ENCODE assay signal across 10 cellular contexts in genomic region chr11:34075178-34075820, GRCh38. TPM values are rescaled to one million over a fixed set of nuclear protein-coding genes. Genes with fewer than 3 reads are reported as not detected.
A peak's percentile ranks its signal among the peaks of the same experiment; 100 is the strongest.
DNase-seq lines count a peak whose midpoint lies in the region; ATAC-seq and TF ChIP-seq lines count a peak whose summit lies in the region.
"Had no signal": no experiment of that assay in that cellular context is flagged by ENCODE, and none has a peak within 500 bp of the region (broad histone marks: within the 10 kb centered on the region; RNA-seq: fewer than 3 reads in every experiment).

No MANE protein-coding gene starts in this region.

- ATAC-seq in HG03469 (IDR thresholded peaks at IDR 0.05; ENCODE audit: unreplicated experiment) (no peak), HG03175 (IDR thresholded peaks at IDR 0.05; ENCODE audit: unreplicated experiment) (no peak), GM18861 (IDR thresholded peaks at IDR 0.05; ENCODE audit: unreplicated experiment) (no peak)
- ATAC-seq: heart right ventricle had no signal

- H4K8ac ChIP-seq in mesenchymal stem cell (ENCODE audit: low read length): no peak overlapping the region

- no peak for TF ChIP-seq CTCF in BJ (IDR thresholded peaks at IDR 0.05; ENCODE audit: insufficient read depth, low read depth, low read length)
- TF ChIP-seq CTCF in astrocyte of the spinal cord (IDR thresholded peaks at IDR 0.05; ENCODE audit: low read depth, low read length): no peak

- no peak overlapping the region for H3K4me2 ChIP-seq in mesenchymal stem cell (ENCODE audit: low read length, poor library complexity, severe bottlenecking)

- H3K4me3 ChIP-seq in BJ (ENCODE audit: low read depth, low read length) (no peak overlapping the region), astrocyte of the spinal cord (ENCODE audit: low read depth, low read length) (no peak overlapping the region), mesenchymal stem cell (ENCODE audit: insufficient read depth in 1 of 2, low read depth in 1 of 2, low read length in 2 of 2) (peak overlapping the region in 1 of 2 experiments; percentile 63), HAP-1 (no peak overlapping the region)
- H3K4me3 ChIP-seq: heart right ventricle had no signal

- no peak overlapping the region for H2BK120ac ChIP-seq in mesenchymal stem cell (ENCODE audit: low read depth, low read length)

- no peak overlapping the region for H2BK15ac ChIP-seq in mesenchymal stem cell (ENCODE audit: low read depth, poor library complexity, severe bottlenecking)

- peak overlapping the region; percentile 13 for H3K27ac ChIP-seq in mesenchymal stem cell (ENCODE audit: low read length, poor library complexity, severe bottlenecking)

- 0% methylated on average over 1 of the region's 2 CpGs for WGBS in mesenchymal stem cell

- DNase-seq in BJ (ENCODE audit: low read depth) (peak; percentile 42), LoVo (ENCODE audit: low spot score) (peak; percentile 47), astrocyte of the spinal cord (ENCODE audit: low read depth, low spot score) (peak; percentile 66), mesenchymal stem cell (peak; percentile 66), HAP-1 (ENCODE audit: low spot score in 2 of 2) (no peak)
- DNase-seq: heart right ventricle, NCI-H187 had no signal

- no peak overlapping the region for H2AFZ ChIP-seq in mesenchymal stem cell (ENCODE audit: low read depth, low read length)

- no peaks in the 10 kb centered on the region for H3K9me3 ChIP-seq in mesenchymal stem cell (ENCODE audit: control insufficient read depth, low read length)
- H3K9me3 ChIP-seq in HAP-1: no peaks in the 10 kb centered on the region
- H3K9me3 ChIP-seq: heart right ventricle had no signal

- no peak overlapping the region for H2BK5ac ChIP-seq in mesenchymal stem cell (ENCODE audit: low read depth, low read length, poor library complexity, severe bottlenecking)

- CTCF ChIA-PET in BJ (lab: Yijun Ruan, JAX): interaction anchor here (1.0 to 1.6 kb wide), 3 partner anchors 79 to 86 kb away, joined by 3 to 5 read pairs (median 3); no protein-coding TSS in a partner anchor

- no peak overlapping the region for H4K91ac ChIP-seq in mesenchymal stem cell (ENCODE audit: low read length)

- H3K14ac ChIP-seq in mesenchymal stem cell (ENCODE audit: low read length in 2 of 2): no peak overlapping the region

- in situ Hi-C loops in astrocyte of the spinal cord (cut with HindIII; ENCODE audit: low sequenced_read_pairs) (no loop called here), HAP-1 (cut with MboI; ENCODE audit: low sequenced_read_pairs) (no loop called here)

- H3K23ac ChIP-seq in mesenchymal stem cell (ENCODE audit: low read length in 2 of 2): no peak overlapping the region

- H2BK12ac ChIP-seq in mesenchymal stem cell (ENCODE audit: low read length in 2 of 2): no peak overlapping the region

- H3K4ac ChIP-seq in mesenchymal stem cell (ENCODE audit: low read depth in 1 of 2, low read length in 2 of 2): no peak overlapping the region

- no peaks in the 10 kb centered on the region for H3K27me3 ChIP-seq in BJ (ENCODE audit: control insufficient read depth, insufficient read depth, low read length)
- H3K27me3 ChIP-seq in mesenchymal stem cell (ENCODE audit: control insufficient read depth in 1 of 2, insufficient read depth in 1 of 2, low read length in 2 of 2): no peaks in the 10 kb centered on the region
- H3K27me3 ChIP-seq in HAP-1 (ENCODE audit: low read depth): no peaks in the 10 kb centered on the region
- H3K27me3 ChIP-seq: heart right ventricle had no signal

- H3K79me1 ChIP-seq in mesenchymal stem cell (replicated peaks; ENCODE audit: low read length, poor library complexity, severe bottlenecking): peaks cover 8% of the 10 kb centered on the region

- H3K36me3 ChIP-seq in BJ (ENCODE audit: control insufficient read depth, insufficient read depth, low read length) (peaks cover 8% of the 10 kb centered on the region), mesenchymal stem cell (ENCODE audit: control insufficient read depth in 1 of 2, insufficient read depth in 2 of 2, low read depth in 1 of 2, low read length in 2 of 2) (peaks cover 27 to 84% of the 10 kb centered on the region in 2 experiments), HAP-1 (replicated peaks) (peaks cover 91% of the 10 kb centered on the region)

- no peaks in the 10 kb centered on the region for H3K4me1 ChIP-seq in mesenchymal stem cell (ENCODE audit: control insufficient read depth, insufficient read depth, low read depth, low read length)
- H3K4me1 ChIP-seq in HAP-1: no peaks in the 10 kb centered on the region

- H3K9ac ChIP-seq in mesenchymal stem cell (ENCODE audit: low read length): peak overlapping the region; percentile 77

- H2AK5ac ChIP-seq in mesenchymal stem cell (ENCODE audit: low read length, severe bottlenecking): no peak overlapping the region

- POLR2A ChIA-PET in BJ (lab: Charles Lee): no interaction called here

- no peak overlapping the region for H3K18ac ChIP-seq in mesenchymal stem cell (ENCODE audit: low read depth in 1 of 2, low read length in 2 of 2)

RNA-seq across cellular contexts. Expression of gene CAPRIN1, which starts 23.8 kb away (rescaled TPM):
- polyA plus RNA-seq in BJ (2011; rRNA removed): 183 and 195 TPM in 2 replicates
- 256 and 364 TPM in 2 replicates for polyA minus RNA-seq in BJ (2011; rRNA and poly(A)+ RNA removed)
- polyA plus RNA-seq in mesenchymal stem cell (2013, experiment 1 of 2): 155 TPM
- 154 TPM for polyA plus RNA-seq in mesenchymal stem cell (2013, experiment 2 of 2)

RNA-seq across cellular contexts. Expression of gene NAT10, which starts 30.1 kb away (rescaled TPM):
- 31.6 and 35.0 TPM in 2 replicates for polyA plus RNA-seq in BJ (2011; rRNA removed)
- polyA minus RNA-seq in BJ (2011; rRNA and poly(A)+ RNA removed): 32.1 and 44.4 TPM in 2 replicates
- 17.5 TPM for polyA plus RNA-seq in mesenchymal stem cell (2013, experiment 1 of 2)
- polyA plus RNA-seq in mesenchymal stem cell (2013, experiment 2 of 2): 14.3 TPM

Comparison
In these comparisons a context has a peak if more than half of its experiments do, and no peak if none do; other contexts are left out.
1. DNase-seq: peak in BJ (single experiment), LoVo (single experiment), astrocyte of the spinal cord (single experiment) and mesenchymal stem cell (single experiment); none in HAP-1 (0 of 2).